In genomic region chr15:81000144-81000625, GRCh38 we compare ENCODE assay signal across 8 cellular contexts. TPM values are rescaled to one million over a fixed set of nuclear protein-coding genes. Genes with fewer than 3 reads are reported as not detected.
DNase-seq lines count a peak whose midpoint lies in the region; ATAC-seq and TF ChIP-seq lines count a peak whose summit lies in the region.

No MANE protein-coding gene starts in this region.

- H4K20me1 ChIP-seq in fibroblast of lung (ENCODE audit: control insufficient read depth, extremely low read depth, insufficient read depth, low read length): no peaks in the 10 kb centered on the region

- H3K4me1 ChIP-seq in fibroblast of lung (ENCODE audit: control insufficient read depth, extremely low read depth, insufficient read depth, low read length) (peaks cover 7% of the 10 kb centered on the region), neutrophil (ENCODE audit: control insufficient read depth in 1 of 2, insufficient read depth in 1 of 2, low read depth in 1 of 2, low read length in 1 of 2) (peaks cover 18 to 27% of the 10 kb centered on the region in 2 experiments)

- H3K27me3 Mint-ChIP-seq in activated CD4-positive, alpha-beta T cell treated with anti-CD3 and anti-CD28 coated beads for 36 hours: no peaks in the 10 kb centered on the region

- H3K36me3 Mint-ChIP-seq in activated CD4-positive, alpha-beta T cell treated with anti-CD3 and anti-CD28 coated beads for 36 hours (ENCODE audit: low read depth): peaks cover 16% of the 10 kb centered on the region

- H3K4me3 Mint-ChIP-seq in activated CD4-positive, alpha-beta T cell treated with anti-CD3 and anti-CD28 coated beads for 36 hours: peak overlapping the region; percentile 92

- H3K79me2 ChIP-seq in fibroblast of lung (ENCODE audit: control insufficient read depth, insufficient read depth, low read length): peaks cover 38% of the 10 kb centered on the region

- H3K4me2 ChIP-seq in fibroblast of lung (ENCODE audit: extremely low read depth, insufficient read depth, low read length): peak overlapping the region; percentile 92

- H3K27ac ChIP-seq in fibroblast of lung (ENCODE audit: insufficient read depth, low read length) (peak overlapping the region; percentile 95), neutrophil (peak overlapping the region; percentile 94)

- POLR2A ChIA-PET in activated CD4-positive, alpha-beta T cell treated with anti-CD3 and anti-CD28 coated beads for 36 hours (lab: Charles Lee): interaction anchor here (1.6 kb wide), 1 partner anchor 9 kb away, joined by 6 read pairs; no protein-coding TSS in a partner anchor

- H2AFZ ChIP-seq in fibroblast of lung (ENCODE audit: low read length): peak overlapping the region; percentile 76

- H3K36me3 ChIP-seq in fibroblast of lung (ENCODE audit: control insufficient read depth, insufficient read depth, low read length): peaks cover 7% of the 10 kb centered on the region
- peaks cover 15% of the 10 kb centered on the region for H3K36me3 ChIP-seq in neutrophil

- no peaks in the 10 kb centered on the region for H3K9me3 Mint-ChIP-seq in activated CD4-positive, alpha-beta T cell treated with anti-CD3 and anti-CD28 coated beads for 36 hours (ENCODE audit: low read depth)

- no peak for ATAC-seq in activated CD4-positive, alpha-beta T cell treated with anti-CD3 and anti-CD28 coated beads for 36 hours
- no peak for ATAC-seq in HG02938 (IDR thresholded peaks at IDR 0.05; ENCODE audit: unreplicated experiment)

- TF ChIP-seq CTCF in fibroblast of lung (conservative IDR thresholded peaks at IDR 0.05 in 1 of 2, IDR thresholded peaks at IDR 0.05 in 1 of 2; ENCODE audit: low read depth in 1 of 2, low read length in 2 of 2) (no peak), neutrophil (IDR thresholded peaks at IDR 0.05) (no peak)

- H3K27ac Mint-ChIP-seq in activated CD4-positive, alpha-beta T cell treated with anti-CD3 and anti-CD28 coated beads for 36 hours: peak overlapping the region; percentile 92

- H3K4me3 ChIP-seq in fibroblast of lung (replicated peaks in 1 of 4; ENCODE audit: control extremely low read depth in 1 of 4, insufficient read depth in 1 of 4, low read depth in 3 of 4, low read length in 4 of 4) (peak overlapping the region; percentile 67 to 97 (median 90)), neutrophil (ENCODE audit: low read depth in 1 of 2, low read length in 1 of 2) (peak overlapping the region; percentile 80 to 95)

- CTCF ChIA-PET in activated CD4-positive, alpha-beta T cell treated with anti-CD3 and anti-CD28 coated beads for 36 hours (lab: Charles Lee): interaction anchor here (0.8 to 1.9 kb wide), 3 partner anchors 9 to 1622 kb away, joined by 3 to 8 read pairs (median 6); no protein-coding TSS in a partner anchor

- H3K4me1 Mint-ChIP-seq in activated CD4-positive, alpha-beta T cell treated with anti-CD3 and anti-CD28 coated beads for 36 hours: peaks cover 41% of the 10 kb centered on the region

- H3K27me3 ChIP-seq in fibroblast of lung (ENCODE audit: control insufficient read depth, insufficient read depth, low read length): no peaks in the 10 kb centered on the region
- no peaks in the 10 kb centered on the region for H3K27me3 ChIP-seq in neutrophil

- DNase-seq in activated CD4-positive, alpha-beta T cell treated with anti-CD3 and anti-CD28 coated beads for 36 hours: no peak
- no peak for DNase-seq in activated CD4-positive, alpha-beta T cell treated with anti-CD3 and anti-CD28 coated beads, Interleukin-2, amount 50 U/mL, for 1 hour
- DNase-seq in SW480 (ENCODE audit: low spot score) (peak; percentile 54), fibroblast of lung (ENCODE audit: low read depth in 2 of 2) (peak in 1 of 2 donors; percentile 30), NCI-H2227 treated with DMSO at 0.1 percent for 48 hours (lab: John Stamatoyannopoulos, UW) (no peak), occipital lobe (lab: John Stamatoyannopoulos, UW) (no peak)

- H3K9me3 ChIP-seq in fibroblast of lung (ENCODE audit: control insufficient read depth, insufficient read depth, low read depth, low read length) (no peaks in the 10 kb centered on the region), neutrophil (no peaks in the 10 kb centered on the region)

- peak overlapping the region; percentile 96 for H3K9ac ChIP-seq in fibroblast of lung (ENCODE audit: insufficient read depth, low read length)

- intact Hi-C loops in activated CD4-positive, alpha-beta T cell treated with anti-CD3 and anti-CD28 coated beads for 36 hours (cut with DNase I, micrococcal nuclease): loop anchor here (1.0 to 10.0 kb wide), 10 partner anchors 10 to 1047 kb away; partner anchors contain the start of genes FAH (in 1 of the 2), MESD (in 1 of the 2) and MEX3B (in 1 of the 2)

RNA-seq across cellular contexts. Expression of gene TLNRD1, which starts 0.5 kb away (rescaled TPM):
- total RNA-seq in activated CD4-positive, alpha-beta T cell treated with anti-CD3 and anti-CD28 coated beads for 36 hours: 10 to 100 TPM; 11.2 to 16.9 TPM
- total RNA-seq in fibroblast of lung (4.3 and 4.6 TPM in 2 replicates), occipital lobe (8.6 TPM)
- 3.3 and 4.6 TPM in 2 replicates for polyA plus RNA-seq in fibroblast of lung
- 5.4 and 7.5 TPM in 2 replicates for polyA plus RNA-seq in fibroblast of lung (2012)
- polyA minus RNA-seq in fibroblast of lung (ENCODE audit: low replicate concordance): 1.4 and 1.8 TPM in 2 replicates

RNA-seq across cellular contexts. Expression of gene MESD, which starts 10.6 kb away (rescaled TPM):
- 10 to 100 TPM; 18.6 to 21.7 TPM for total RNA-seq in activated CD4-positive, alpha-beta T cell treated with anti-CD3 and anti-CD28 coated beads for 36 hours
- total RNA-seq in fibroblast of lung: 19.8 and 21.3 TPM in 2 replicates
- polyA plus RNA-seq in fibroblast of lung: 26.0 and 27.3 TPM in 2 replicates
- 31.7 and 32.4 TPM in 2 replicates for polyA plus RNA-seq in fibroblast of lung (2012)
- 5.3 and 7.1 TPM in 2 replicates for polyA minus RNA-seq in fibroblast of lung (ENCODE audit: low replicate concordance)
- total RNA-seq in occipital lobe: 14.7 TPM
